ENCODE assay signal across 11 cellular contexts in the genomic region with DNA sequence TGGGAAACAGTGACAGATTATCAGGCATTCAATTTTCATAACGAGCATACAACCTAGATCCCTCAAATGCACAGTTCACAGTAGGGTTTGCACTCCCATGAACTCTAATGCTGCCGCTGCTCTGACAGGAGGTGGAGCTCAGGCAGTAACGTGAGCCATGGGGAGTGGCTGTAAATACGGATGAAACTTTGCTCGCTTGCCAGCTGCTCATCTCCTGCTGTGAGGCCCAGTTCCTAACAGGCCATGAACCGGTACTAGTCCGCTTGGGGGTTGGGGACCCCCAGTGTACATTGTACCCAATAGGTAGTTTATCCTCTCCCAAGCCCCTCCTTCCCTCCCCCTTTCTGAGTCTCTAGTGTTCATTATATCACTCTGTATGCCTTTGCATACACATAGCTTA.
A peak's percentile ranks its signal among the peaks of the same experiment; 100 is the strongest.
DNase-seq lines count a peak whose midpoint lies in the region; ATAC-seq and TF ChIP-seq lines count a peak whose summit lies in the region.
"Had no signal": no experiment of that assay in that cellular context is flagged by ENCODE, and none has a peak within 500 bp of the region (broad histone marks: within the 10 kb centered on the region; RNA-seq: fewer than 3 reads in every experiment).

No MANE protein-coding gene starts in this region.

- TF ChIP-seq CTCF in WERI-Rb-1 (IDR thresholded peaks at IDR 0.05; ENCODE audit: low read depth, low read length) (no peak), right lobe of liver (IDR thresholded peaks at IDR 0.05) (no peak)

- H3K4me1 ChIP-seq in right lobe of liver = no peaks in the 10 kb centered on the region

- ATAC-seq in right lobe of liver = peak in 3 of 4 donors; percentile 29 to 59 (median 33)
- ATAC-seq in HG03521 (IDR thresholded peaks at IDR 0.05; ENCODE audit: unreplicated experiment) = no peak
- ATAC-seq: activated CD8-positive, alpha-beta T cell treated with anti-CD3 and anti-CD28 coated beads for 36 hours had no signal

- no peak overlapping the region for H3K4me3 ChIP-seq in WERI-Rb-1 (ENCODE audit: low read depth, low read length)
- H3K4me3 ChIP-seq in right lobe of liver = no peak overlapping the region

- DNase-seq in DMS53 (lab: John Stamatoyannopoulos, UW) = peak; percentile 92
- DNase-seq in NCI-H2107 (lab: John Stamatoyannopoulos, UW) = peak; percentile 61
- peak; percentile 81 for DNase-seq in WERI-Rb-1
- DNase-seq in right lobe of liver = no peak
- DNase-seq in C1 segment of cervical spinal cord (lab: John Stamatoyannopoulos, UW) = no peak
- no peak for DNase-seq in activated T-cell treated with anti-CD3 and anti-CD28 coated beads for 4 hours
- no peak for DNase-seq in inferior parietal cortex (ENCODE audit: extremely low spot score)
- DNase-seq: activated CD8-positive, alpha-beta T cell treated with anti-CD3 and anti-CD28 coated beads for 36 hours; naive B cell; NCI-H1930 had no signal

- H3K27ac ChIP-seq in WERI-Rb-1 (peak overlapping the region; percentile 53), right lobe of liver (no peak overlapping the region)

- H3K27me3 ChIP-seq in WERI-Rb-1 (ENCODE audit: insufficient read depth, low read depth, severe bottlenecking) = no peaks in the 10 kb centered on the region
- no peaks in the 10 kb centered on the region for H3K27me3 ChIP-seq in right lobe of liver

- no peak for TF ChIP-seq POLR2A in right lobe of liver (IDR thresholded peaks at IDR 0.05)

- WGBS in right lobe of liver (ENCODE audit: insufficient coverage, low coverage, low lambda C conversion rate, missing lambda C conversion rate) = 31% methylated on average over 7 of the region's 7 CpGs

- H3K36me3 ChIP-seq in WERI-Rb-1 (no peaks in the 10 kb centered on the region), right lobe of liver (no peaks in the 10 kb centered on the region)

- intact Hi-C loops in right lobe of liver (cut with DNase I) = no loop called here

- H3K9me3 ChIP-seq in WERI-Rb-1 (ENCODE audit: severe bottlenecking) (no peaks in the 10 kb centered on the region), right lobe of liver (no peaks in the 10 kb centered on the region)

Comparison
In these comparisons a context has a peak if more than half of its experiments do, and no peak if none do; other contexts are left out.
1. DNase-seq: peak in DMS53 (single experiment), NCI-H2107 (single experiment) and WERI-Rb-1 (single experiment); none in right lobe of liver (0 of 3), C1 segment of cervical spinal cord (0 of 14), activated T-cell treated with anti-CD3 and anti-CD28 coated beads for 4 hours (single experiment) and inferior parietal cortex (single experiment).